In the genomic region with DNA sequence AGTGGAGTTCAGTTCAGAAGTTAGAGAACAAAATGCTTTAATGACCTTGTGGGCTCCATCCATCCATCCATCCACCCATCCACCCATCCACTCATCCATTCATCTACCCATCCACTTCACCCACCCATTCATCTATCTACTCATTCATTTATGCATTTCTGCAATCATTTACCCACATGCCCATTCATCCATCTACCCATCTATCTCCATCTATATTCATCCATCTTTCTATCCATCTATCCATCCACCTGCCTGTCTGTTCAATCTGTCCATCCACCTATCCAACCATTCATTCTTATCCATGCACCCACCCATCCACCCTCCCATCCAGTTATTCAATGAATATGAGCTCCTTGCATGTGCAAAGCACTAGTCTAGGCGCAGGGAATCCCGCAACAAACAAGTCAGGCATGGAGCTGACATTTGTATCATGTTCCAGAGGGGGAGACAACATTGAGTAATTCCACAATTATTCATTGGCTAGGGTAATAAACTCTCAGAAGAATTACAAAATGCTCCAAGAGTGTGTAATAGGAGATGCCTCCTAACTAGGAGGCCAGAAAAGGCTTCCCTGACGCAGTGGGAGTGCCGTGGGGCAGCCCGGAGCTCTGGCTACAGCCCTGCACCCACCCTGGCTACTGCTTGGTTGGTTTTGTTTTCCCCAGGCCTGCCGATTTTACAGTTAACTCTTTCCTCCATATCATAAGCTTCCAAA, we compare ENCODE assay signal across 10 cellular contexts.
A peak's percentile ranks its signal among the peaks of the same experiment; 100 is the strongest.
DNase-seq lines count a peak whose midpoint lies in the region; ATAC-seq, FAIRE-seq and TF ChIP-seq lines count a peak whose summit lies in the region.
"Had no signal": no experiment of that assay in that cellular context is flagged by ENCODE, and none has a peak within 500 bp of the region (broad histone marks: within the 10 kb centered on the region; RNA-seq: fewer than 3 reads in every experiment).

No MANE protein-coding gene starts in this region.

- no peaks in the 10 kb centered on the region for H3K36me3 Mint-ChIP-seq in stimulated activated naive B cell treated with anti-CD40 and anti-IgM and Interleukin-4, amounts not matched to agents 10 μg/mL and 1 μg/mL and 100 μg/mL, for 72 hours
- H3K36me3 Mint-ChIP-seq: activated CD8-positive, alpha-beta memory T cell treated with anti-CD3 and anti-CD28 coated beads, Interleukin-2, amount 10 ng/mL, durations not matched to agents 7 days and 5 days; IgD-negative memory B cell had no signal

- in situ Hi-C loops in brain microvascular endothelial cell (cut with HindIII; ENCODE audit: low pct_ligation_motif_present, low sequenced_read_pairs): no loop called here

- H3K4me1 Mint-ChIP-seq in stimulated activated naive B cell treated with anti-CD40 and anti-IgM and Interleukin-4, amounts not matched to agents 10 μg/mL and 1 μg/mL and 100 μg/mL, for 72 hours: no peaks in the 10 kb centered on the region
- H3K4me1 Mint-ChIP-seq: activated CD8-positive, alpha-beta memory T cell treated with anti-CD3 and anti-CD28 coated beads, Interleukin-2, amount 10 ng/mL, durations not matched to agents 7 days and 5 days; IgD-negative memory B cell had no signal

- peaks cover 0 to 1% of the 10 kb centered on the region in 2 donors for H3K9me3 Mint-ChIP-seq in stimulated activated naive B cell treated with anti-CD40 and anti-IgM and Interleukin-4, amounts not matched to agents 10 μg/mL and 1 μg/mL and 100 μg/mL, for 72 hours

- H3K27ac ChIP-seq in brain microvascular endothelial cell: peak overlapping the region; percentile 91
- H3K27ac ChIP-seq in kidney (ENCODE audit: low read depth in 2 of 2, low read length in 2 of 2): peak overlapping the region; percentile 43 to 56
- no peak overlapping the region for H3K27ac ChIP-seq in spleen
- no peak overlapping the region for H3K27ac ChIP-seq in substantia nigra (ENCODE audit: low read depth, low read length, poor library complexity, severe bottlenecking)

- POLR2A ChIA-PET in HEK293T (lab: Yijun Ruan, JAX): no interaction called here

- no peak overlapping the region for H3K4me3 ChIP-seq in brain microvascular endothelial cell (ENCODE audit: low read depth, low read length)
- H3K4me3 ChIP-seq in kidney (ENCODE audit: low read length in 2 of 2): no peak overlapping the region
- H3K4me3 ChIP-seq in spleen: no peak overlapping the region
- H3K4me3 ChIP-seq in H7 (ENCODE audit: insufficient read depth, low read depth, low read length): no peak overlapping the region

- no peak overlapping the region for H3K9ac ChIP-seq in kidney (ENCODE audit: low read length in 2 of 2)

- H3K36me3 ChIP-seq in brain microvascular endothelial cell (replicated peaks): no peaks in the 10 kb centered on the region
- no peaks in the 10 kb centered on the region for H3K36me3 ChIP-seq in kidney (ENCODE audit: control insufficient read depth in 1 of 2, insufficient read depth in 2 of 2, low read length in 2 of 2)
- no peaks in the 10 kb centered on the region for H3K36me3 ChIP-seq in spleen
- H3K36me3 ChIP-seq in H7 (replicated peaks; ENCODE audit: control insufficient read depth, insufficient read depth, low read length): no peaks in the 10 kb centered on the region

- peak; percentile 45 for DNase-seq in HEK293T (ENCODE audit: extremely low spot score)
- peak; percentile 94 for DNase-seq in brain microvascular endothelial cell
- peak; percentile 88 for DNase-seq in kidney
- peak; percentile 37 for DNase-seq in spleen
- DNase-seq in H7: no peak
- DNase-seq in stimulated activated naive B cell treated with anti-CD40 and anti-IgM and Interleukin-4, amounts not matched to agents 10 μg/mL and 1 μg/mL and 100 μg/mL, for 72 hours: no peak
- no peak for DNase-seq in substantia nigra (lab: John Stamatoyannopoulos, UW)
- DNase-seq: activated CD8-positive, alpha-beta memory T cell treated with anti-CD3 and anti-CD28 coated beads, Interleukin-2, amount 10 ng/mL, durations not matched to agents 7 days and 5 days had no signal

- no peak for ATAC-seq in stimulated activated naive B cell treated with anti-CD40 and anti-IgM and Interleukin-4, amounts not matched to agents 10 μg/mL and 1 μg/mL and 100 μg/mL, for 72 hours (replicated peaks)
- ATAC-seq in HG02852 (IDR thresholded peaks at IDR 0.05; ENCODE audit: unreplicated experiment): no peak
- ATAC-seq: activated CD8-positive, alpha-beta memory T cell treated with anti-CD3 and anti-CD28 coated beads, Interleukin-2, amount 10 ng/mL, durations not matched to agents 7 days and 5 days had no signal

- WGBS in spleen, 5 donors: 64 to 85% (median 68%) methylated on average over 6 of the region's 6 CpGs

- TF ChIP-seq CTCF in brain microvascular endothelial cell (IDR thresholded peaks at IDR 0.05; ENCODE audit: low read depth, low read length, missing control alignments) (peak; percentile 3), kidney (IDR thresholded peaks at IDR 0.05; ENCODE audit: borderline replicate concordance, extremely low read depth, insufficient read depth) (no peak), spleen (IDR thresholded peaks at IDR 0.05 in 8 of 11, conservative IDR thresholded peaks at IDR 0.05 in 3 of 11) (no peak)

- H3K27me3 ChIP-seq in brain microvascular endothelial cell (replicated peaks) (no peaks in the 10 kb centered on the region), spleen (replicated peaks in 1 of 7) (peaks cover 0 to 18% (median 0%) of the 10 kb centered on the region in 7 donors), H7 (ENCODE audit: control insufficient read depth, insufficient read depth, low read length) (no peaks in the 10 kb centered on the region)

- H3K27me3 Mint-ChIP-seq in stimulated activated naive B cell treated with anti-CD40 and anti-IgM and Interleukin-4, amounts not matched to agents 10 μg/mL and 1 μg/mL and 100 μg/mL, for 72 hours: peaks cover 15 to 23% of the 10 kb centered on the region in 2 donors

- no peak overlapping the region for H3K27ac Mint-ChIP-seq in stimulated activated naive B cell treated with anti-CD40 and anti-IgM and Interleukin-4, amounts not matched to agents 10 μg/mL and 1 μg/mL and 100 μg/mL, for 72 hours
- H3K27ac Mint-ChIP-seq: activated CD8-positive, alpha-beta memory T cell treated with anti-CD3 and anti-CD28 coated beads, Interleukin-2, amount 10 ng/mL, durations not matched to agents 7 days and 5 days; IgD-negative memory B cell had no signal

- CTCF ChIA-PET in HEK293T (lab: Yijun Ruan, JAX): interaction anchor here (0.6 kb wide), 1 partner anchor 487 kb away, joined by 3 read pairs; no protein-coding TSS in a partner anchor

- H3K9me3 ChIP-seq in kidney (ENCODE audit: control insufficient read depth in 1 of 2, low read length in 2 of 2) (no peaks in the 10 kb centered on the region), spleen (peaks cover 0 to 4% (median under 1%) of the 10 kb centered on the region in 8 donors)

- intact Hi-C loops in kidney (cut with DNase I): no loop called here
- intact Hi-C loops in spleen (cut with DNase I; ENCODE audit: low total_unique reads): no loop called here

- no peak for FAIRE-seq in kidney (lab: Jason Lieb, UNC)

- H3K4me1 ChIP-seq in kidney (ENCODE audit: control insufficient read depth in 1 of 2, insufficient read depth in 1 of 2, low read depth in 1 of 2, low read length in 2 of 2) (peaks cover 5 to 11% of the 10 kb centered on the region in 2 donors), spleen (peaks cover 0 to 6% (median 0%) of the 10 kb centered on the region in 6 donors)

- no peak for TF ChIP-seq POLR2A in spleen (IDR thresholded peaks at IDR 0.05)

- no peak overlapping the region for H3K4me3 Mint-ChIP-seq in stimulated activated naive B cell treated with anti-CD40 and anti-IgM and Interleukin-4, amounts not matched to agents 10 μg/mL and 1 μg/mL and 100 μg/mL, for 72 hours
- H3K4me3 Mint-ChIP-seq: activated CD8-positive, alpha-beta memory T cell treated with anti-CD3 and anti-CD28 coated beads, Interleukin-2, amount 10 ng/mL, durations not matched to agents 7 days and 5 days; IgD-negative memory B cell had no signal

TF ChIP-seq in HEK293T, 16 proteins besides CTCF, POLR2A, EP300 and RAD21:
- TF ChIP-seq, protein P1, sequence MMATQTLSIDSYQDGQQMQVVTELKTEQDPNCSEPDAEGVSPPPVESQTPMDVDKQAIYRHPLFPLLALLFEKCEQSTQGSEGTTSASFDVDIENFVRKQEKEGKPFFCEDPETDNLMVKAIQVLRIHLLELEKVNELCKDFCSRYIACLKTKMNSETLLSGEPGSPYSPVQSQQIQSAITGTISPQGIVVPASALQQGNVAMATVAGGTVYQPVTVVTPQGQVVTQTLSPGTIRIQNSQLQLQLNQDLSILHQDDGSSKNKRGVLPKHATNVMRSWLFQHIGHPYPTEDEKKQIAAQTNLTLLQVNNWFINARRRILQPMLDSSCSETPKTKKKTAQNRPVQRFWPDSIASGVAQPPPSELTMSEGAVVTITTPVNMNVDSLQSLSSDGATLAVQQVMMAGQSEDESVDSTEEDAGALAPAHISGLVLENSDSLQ (IDR thresholded peaks at IDR 0.05): peak; percentile 1; the same call in 1 of the 2 replicates
- TF ChIP-seq HDGF (IDR thresholded peaks at IDR 0.05; ENCODE audit: borderline replicate concordance): no peak

Comparison
In these comparisons a context has a peak if more than half of its experiments do, and no peak if none do; other contexts are left out.
1. DNase-seq: peak in HEK293T (single experiment), brain microvascular endothelial cell (single experiment), kidney (single experiment) and spleen (single experiment); none in H7 (single experiment), stimulated activated naive B cell treated with anti-CD40 and anti-IgM and Interleukin-4, amounts not matched to agents 10 μg/mL and 1 μg/mL and 100 μg/mL, for 72 hours (single experiment) and substantia nigra (0 of 49).
2. H3K27ac ChIP-seq: peak in brain microvascular endothelial cell (single experiment) and kidney (2 of 2); none in spleen (0 of 8) and substantia nigra (single experiment).